Comparison of ENCODE assay signal across 10 cellular contexts in genomic region chr11:46920709-46921108, GRCh38. TPM values are rescaled to one million over a fixed set of nuclear protein-coding genes. Genes with fewer than 3 reads are reported as not detected.
DNase-seq lines count a peak whose midpoint lies in the region; ATAC-seq, FAIRE-seq and TF ChIP-seq lines count a peak whose summit lies in the region.
"Had no signal": no experiment of that assay in that cellular context is flagged by ENCODE, and none has a peak within 500 bp of the region (broad histone marks: within the 10 kb centered on the region; RNA-seq: fewer than 3 reads in every experiment).

No MANE protein-coding gene starts in this region.

- H3K27me3 ChIP-seq in HUES48 (ENCODE audit: control insufficient read depth, insufficient read depth, low read length): peaks cover 19% of the 10 kb centered on the region
- peaks cover 36% of the 10 kb centered on the region for H3K27me3 ChIP-seq in lower lobe of right lung (ENCODE audit: low read depth)
- H3K27me3 ChIP-seq in tibial artery: no peaks in the 10 kb centered on the region

- DNase-seq in dedifferentiated amniotic fluid mesenchymal stem cell (ENCODE audit: extremely low spot score) (peak; percentile 95), lower lobe of right lung (no peak), tibial artery (peak; percentile 73 to 78), NCI-H524 (lab: John Stamatoyannopoulos, UW) (no peak), frontal cortex (ENCODE audit: low spot score in 2 of 2) (no peak)
- DNase-seq: activated CD4-positive, alpha-beta memory T cell treated with anti-CD3 and anti-CD28 coated beads for 36 hours had no signal

- intact Hi-C loops in lower lobe of right lung (cut with DNase I) (no loop called here), tibial artery (cut with DNase I; ENCODE audit: low total_unique reads) (no loop called here)

- H3K4me3 ChIP-seq in HUES48 (ENCODE audit: low read depth, low read length) (no peak overlapping the region), lower lobe of right lung (no peak overlapping the region), tibial artery (no peak overlapping the region)

- ATAC-seq in lower lobe of right lung (no peak), GM18520 (IDR thresholded peaks at IDR 0.05; ENCODE audit: unreplicated experiment) (no peak), GM18861 (IDR thresholded peaks at IDR 0.05; ENCODE audit: unreplicated experiment) (no peak)

- H3K9ac ChIP-seq in HUES48 (ENCODE audit: low read depth, low read length): no peak overlapping the region

- H3K4me1 ChIP-seq in HUES48 (ENCODE audit: control insufficient read depth, insufficient read depth, low read length) (peaks cover 14% of the 10 kb centered on the region), lower lobe of right lung (peaks cover 31% of the 10 kb centered on the region), tibial artery (peaks cover 0 to 41% (median 21%) of the 10 kb centered on the region in 4 donors)

- H3K27ac ChIP-seq in HUES48 (ENCODE audit: low read depth, low read length): peak overlapping the region; percentile 41
- peak overlapping the region; percentile 4 for H3K27ac ChIP-seq in lower lobe of right lung
- peak overlapping the region; percentile 21 to 50 for H3K27ac ChIP-seq in tibial artery

- no peaks in the 10 kb centered on the region for H3K36me3 ChIP-seq in HUES48 (ENCODE audit: control insufficient read depth, insufficient read depth, low read length)
- no peaks in the 10 kb centered on the region for H3K36me3 ChIP-seq in lower lobe of right lung
- H3K36me3 ChIP-seq in tibial artery: no peaks in the 10 kb centered on the region

- H3K9me3 ChIP-seq in HUES48 (ENCODE audit: control insufficient read depth, insufficient read depth, low read length): no peaks in the 10 kb centered on the region
- no peaks in the 10 kb centered on the region for H3K9me3 ChIP-seq in lower lobe of right lung
- no peaks in the 10 kb centered on the region for H3K9me3 ChIP-seq in tibial artery

- TF ChIP-seq CTCF in lower lobe of right lung (IDR thresholded peaks at IDR 0.05): no peak
- TF ChIP-seq CTCF in tibial artery (IDR thresholded peaks at IDR 0.05): no peak

- FAIRE-seq in frontal cortex (lab: Jason Lieb, UNC): no peak
- FAIRE-seq: endometrium had no signal

RNA-seq across cellular contexts. Expression of gene LRP4, which starts 2.4 kb away (rescaled TPM):
- total RNA-seq in lower lobe of right lung (6.6 TPM), frontal cortex (4.1 TPM)

RNA-seq across cellular contexts. Expression of gene CSTPP1, which starts 15.9 kb away (rescaled TPM):
- total RNA-seq in lower lobe of right lung (32.8 TPM), frontal cortex (46.5 TPM)

Comparison
In these comparisons a context has a peak if more than half of its experiments do, and no peak if none do; other contexts are left out.
1. DNase-seq: peak in dedifferentiated amniotic fluid mesenchymal stem cell (single experiment) and tibial artery (2 of 2); none in lower lobe of right lung (single experiment), NCI-H524 (0 of 2) and frontal cortex (0 of 2).
2. Peak in every context shown above with its lines, with median percentiles within 50 percentile points of each other: H3K27ac ChIP-seq.